In the genomic region with DNA sequence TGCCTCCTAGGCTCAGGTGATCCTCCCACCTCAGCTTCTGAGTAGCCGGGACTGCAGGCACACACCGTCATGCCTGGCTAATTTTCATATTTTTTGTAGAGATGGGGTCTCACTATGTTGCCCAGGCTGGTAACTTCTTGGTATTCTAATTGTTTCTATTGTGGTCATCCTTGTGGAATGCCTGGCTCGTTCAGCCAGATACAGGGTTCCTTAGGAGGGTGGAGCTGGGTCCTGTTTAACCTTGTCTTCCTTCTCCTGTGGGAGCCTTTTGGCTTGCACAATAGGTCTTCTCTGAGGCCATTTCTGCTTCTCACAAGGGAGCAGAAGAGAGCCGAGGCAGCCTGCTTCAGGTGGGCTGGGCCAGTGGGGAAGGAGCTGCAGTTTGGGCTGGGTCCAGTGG, we compare ENCODE assay signal across 8 cellular contexts. TPM values are rescaled to one million over a fixed set of nuclear protein-coding genes. Genes with fewer than 3 reads are reported as not detected.
DNase-seq lines count a peak whose midpoint lies in the region; ATAC-seq, FAIRE-seq and TF ChIP-seq lines count a peak whose summit lies in the region.

No MANE protein-coding gene starts in this region.

- DNase-seq in body of pancreas (no peak), kidney (no peak), stomach (no peak), GM13977 (ENCODE audit: low spot score) (no peak), COLO829 (ENCODE audit: low spot score) (no peak)

- peak overlapping the region in 1 of 2 donors; percentile 30 for H3K9ac ChIP-seq in kidney (ENCODE audit: low read length in 2 of 2)

- TF ChIP-seq EP300 in Ishikawa (IDR thresholded peaks at IDR 0.05; ENCODE audit: borderline replicate concordance) (no peak), stomach (IDR thresholded peaks at IDR 0.05) (no peak)

- in situ Hi-C loops in GM13977 (cut with MboI; ENCODE audit: low pct_unique_long_range_greater_than_20kb, low sequenced_read_pairs, unreplicated experiment) = no loop called here

- ATAC-seq in body of pancreas = no peak
- no peak for ATAC-seq in HG03565 (IDR thresholded peaks at IDR 0.05; ENCODE audit: unreplicated experiment)
- no peak for ATAC-seq in HG03196 (IDR thresholded peaks at IDR 0.05; ENCODE audit: unreplicated experiment)

- H3K27me3 ChIP-seq in body of pancreas = no peaks in the 10 kb centered on the region
- no peaks in the 10 kb centered on the region for H3K27me3 ChIP-seq in stomach

- TF ChIP-seq CTCF in body of pancreas (IDR thresholded peaks at IDR 0.05) (no peak), kidney (IDR thresholded peaks at IDR 0.05; ENCODE audit: borderline replicate concordance, extremely low read depth, insufficient read depth) (no peak), stomach (IDR thresholded peaks at IDR 0.05) (no peak), GM13977 (IDR thresholded peaks at IDR 0.05; ENCODE audit: extremely low read depth, insufficient read depth, missing control alignments) (no peak)

- TF ChIP-seq RAD21 in Ishikawa (IDR thresholded peaks at IDR 0.05; ENCODE audit: low read depth) = no peak

- H3K36me3 ChIP-seq in body of pancreas (replicated peaks in 1 of 2; ENCODE audit: insufficient read depth in 1 of 2, low read depth in 2 of 2) (peaks cover 0 to 1% of the 10 kb centered on the region in 2 donors), kidney (ENCODE audit: control insufficient read depth in 1 of 2, insufficient read depth in 2 of 2, low read length in 2 of 2) (peaks cover 18 to 24% of the 10 kb centered on the region in 2 donors), stomach (peaks cover 41 to 66% (median 56%) of the 10 kb centered on the region in 4 donors)

- intact Hi-C loops in body of pancreas (cut with DNase I) = no loop called here
- intact Hi-C loops in kidney (cut with DNase I) = no loop called here
- intact Hi-C loops in stomach (cut with DNase I; ENCODE audit: low total_unique reads) = loop anchor here (10.0 kb wide), 1 partner anchor 47 kb away; no protein-coding TSS in a partner anchor

- FAIRE-seq in kidney (lab: Jason Lieb, UNC) = no peak

- 83 to 92% methylated on average over 3 to 4 of the region's 4 CpGs for WGBS in body of pancreas, 2 donors
- WGBS in stomach, 5 donors = 59 to 75% (median 67%) methylated on average over 4 of the region's 4 CpGs

- peak overlapping the region in 3 of 4 donors; percentile 4 to 61 (median 55) for H3K27ac ChIP-seq in body of pancreas
- peak overlapping the region; percentile 73 to 74 for H3K27ac ChIP-seq in kidney (ENCODE audit: low read depth in 2 of 2, low read length in 2 of 2)
- H3K27ac ChIP-seq in stomach = peak overlapping the region in 4 of 5 donors; percentile 75 to 83 (median 79)

- no peak overlapping the region for H3K4me3 ChIP-seq in body of pancreas
- H3K4me3 ChIP-seq in kidney (ENCODE audit: low read length in 2 of 2) = no peak overlapping the region
- H3K4me3 ChIP-seq in stomach = no peak overlapping the region

- no peaks in the 10 kb centered on the region for H3K9me3 ChIP-seq in body of pancreas
- H3K9me3 ChIP-seq in kidney (ENCODE audit: control insufficient read depth in 1 of 2, low read length in 2 of 2) = no peaks in the 10 kb centered on the region
- H3K9me3 ChIP-seq in stomach = no peaks in the 10 kb centered on the region

- H3K4me1 ChIP-seq in body of pancreas = peaks cover 17% of the 10 kb centered on the region
- H3K4me1 ChIP-seq in kidney (ENCODE audit: control insufficient read depth in 1 of 2, insufficient read depth in 1 of 2, low read depth in 1 of 2, low read length in 2 of 2) = peaks cover 23 to 30% of the 10 kb centered on the region in 2 donors
- peaks cover 48 to 92% (median 62%) of the 10 kb centered on the region in 4 donors for H3K4me1 ChIP-seq in stomach

- TF ChIP-seq POLR2A in body of pancreas (IDR thresholded peaks at IDR 0.05) (no peak), stomach (IDR thresholded peaks at IDR 0.05) (no peak)

TF ChIP-seq in Ishikawa, 13 proteins besides CTCF, POLR2A, EP300 and RAD21:
- TF ChIP-seq TAF1 (IDR thresholded peaks at IDR 0.05; ENCODE audit: low read depth) = no peak
- peak; percentile 65 for TF ChIP-seq TEAD4 (IDR thresholded peaks at IDR 0.05)
- TF ChIP-seq CREB1 (IDR thresholded peaks at IDR 0.05; ENCODE audit: low read depth) = no peak
- TF ChIP-seq NFIC (IDR thresholded peaks at IDR 0.05) = no peak
- TF ChIP-seq YY1 (IDR thresholded peaks at IDR 0.05; ENCODE audit: low read depth) = no peak
- TF ChIP-seq, protein P1, sequence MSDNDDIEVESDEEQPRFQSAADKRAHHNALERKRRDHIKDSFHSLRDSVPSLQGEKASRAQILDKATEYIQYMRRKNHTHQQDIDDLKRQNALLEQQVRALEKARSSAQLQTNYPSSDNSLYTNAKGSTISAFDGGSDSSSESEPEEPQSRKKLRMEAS (IDR thresholded peaks at IDR 0.05) = no peak
- no peak for TF ChIP-seq ZBTB7A (IDR thresholded peaks at IDR 0.05; ENCODE audit: low read depth)
- no peak for TF ChIP-seq EGR1 (IDR thresholded peaks at IDR 0.05)
- no peak for TF ChIP-seq FOXM1 (IDR thresholded peaks at IDR 0.05; ENCODE audit: borderline replicate concordance, low read depth)
- no peak for TF ChIP-seq TCF12 (IDR thresholded peaks at IDR 0.05; ENCODE audit: low read depth)
- TF ChIP-seq, protein P2, sequence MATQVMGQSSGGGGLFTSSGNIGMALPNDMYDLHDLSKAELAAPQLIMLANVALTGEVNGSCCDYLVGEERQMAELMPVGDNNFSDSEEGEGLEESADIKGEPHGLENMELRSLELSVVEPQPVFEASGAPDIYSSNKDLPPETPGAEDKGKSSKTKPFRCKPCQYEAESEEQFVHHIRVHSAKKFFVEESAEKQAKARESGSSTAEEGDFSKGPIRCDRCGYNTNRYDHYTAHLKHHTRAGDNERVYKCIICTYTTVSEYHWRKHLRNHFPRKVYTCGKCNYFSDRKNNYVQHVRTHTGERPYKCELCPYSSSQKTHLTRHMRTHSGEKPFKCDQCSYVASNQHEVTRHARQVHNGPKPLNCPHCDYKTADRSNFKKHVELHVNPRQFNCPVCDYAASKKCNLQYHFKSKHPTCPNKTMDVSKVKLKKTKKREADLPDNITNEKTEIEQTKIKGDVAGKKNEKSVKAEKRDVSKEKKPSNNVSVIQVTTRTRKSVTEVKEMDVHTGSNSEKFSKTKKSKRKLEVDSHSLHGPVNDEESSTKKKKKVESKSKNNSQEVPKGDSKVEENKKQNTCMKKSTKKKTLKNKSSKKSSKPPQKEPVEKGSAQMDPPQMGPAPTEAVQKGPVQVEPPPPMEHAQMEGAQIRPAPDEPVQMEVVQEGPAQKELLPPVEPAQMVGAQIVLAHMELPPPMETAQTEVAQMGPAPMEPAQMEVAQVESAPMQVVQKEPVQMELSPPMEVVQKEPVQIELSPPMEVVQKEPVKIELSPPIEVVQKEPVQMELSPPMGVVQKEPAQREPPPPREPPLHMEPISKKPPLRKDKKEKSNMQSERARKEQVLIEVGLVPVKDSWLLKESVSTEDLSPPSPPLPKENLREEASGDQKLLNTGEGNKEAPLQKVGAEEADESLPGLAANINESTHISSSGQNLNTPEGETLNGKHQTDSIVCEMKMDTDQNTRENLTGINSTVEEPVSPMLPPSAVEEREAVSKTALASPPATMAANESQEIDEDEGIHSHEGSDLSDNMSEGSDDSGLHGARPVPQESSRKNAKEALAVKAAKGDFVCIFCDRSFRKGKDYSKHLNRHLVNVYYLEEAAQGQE (IDR thresholded peaks at IDR 0.05; ENCODE audit: low read depth) = no peak
- TF ChIP-seq, protein P3, sequence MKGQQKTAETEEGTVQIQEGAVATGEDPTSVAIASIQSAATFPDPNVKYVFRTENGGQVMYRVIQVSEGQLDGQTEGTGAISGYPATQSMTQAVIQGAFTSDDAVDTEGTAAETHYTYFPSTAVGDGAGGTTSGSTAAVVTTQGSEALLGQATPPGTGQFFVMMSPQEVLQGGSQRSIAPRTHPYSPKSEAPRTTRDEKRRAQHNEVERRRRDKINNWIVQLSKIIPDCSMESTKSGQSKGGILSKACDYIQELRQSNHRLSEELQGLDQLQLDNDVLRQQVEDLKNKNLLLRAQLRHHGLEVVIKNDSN (IDR thresholded peaks at IDR 0.05) = no peak
- TF ChIP-seq CEBPB (IDR thresholded peaks at IDR 0.05) = peak; percentile 53

RNA-seq across cellular contexts. Expression of a gene that starts 15.7 kb away (rescaled TPM):
- total RNA-seq in body of pancreas = 1 to 10 TPM; 7.0 to 9.9 TPM
- 48.6 TPM for total RNA-seq in kidney
- 12.0 TPM for polyA plus RNA-seq in kidney (ENCODE audit: insufficient read depth, low read depth, low replicate concordance)
- total RNA-seq in stomach = 10 to 100 TPM in 4 of 5 donors, 1 to 10 TPM in 1; 9.0 to 23.9 (median 15.2) TPM
- 10 to 100 TPM in 2 of 3 donors, 1 to 10 TPM in 1; 7.5 to 25.4 (median 23.2) TPM for polyA plus RNA-seq in stomach

RNA-seq across cellular contexts. Expression of a gene that starts 32.0 kb away (rescaled TPM):
- total RNA-seq in body of pancreas (not detected), kidney (2.0 TPM), stomach (10 to 100 TPM in 2 of 5 donors, 1 to 10 TPM in 3; 1.6 to 58.8 (median 2.8) TPM)
- polyA plus RNA-seq in kidney (ENCODE audit: insufficient read depth, low read depth, low replicate concordance) (0.47 TPM), stomach (1 to 10 TPM in 2 of 3 donors, under 1 TPM in 1; 0.46 to 8.7 (median 2.0) TPM)

RNA-seq across cellular contexts. Expression of a gene that starts 54.3 kb away (rescaled TPM):
- total RNA-seq in body of pancreas = 10 to 100 TPM in 1 of 2 donors, 1 to 10 TPM in 1; 3.9 to 18.8 TPM
- 8.0 TPM for total RNA-seq in kidney
- polyA plus RNA-seq in kidney (ENCODE audit: insufficient read depth, low read depth, low replicate concordance) = 1.9 TPM
- 10 to 100 TPM in 2 of 5 donors, 1 to 10 TPM in 3; 4.0 to 43.8 (median 9.2) TPM for total RNA-seq in stomach
- 1 to 10 TPM; 1.5 to 2.7 (median 1.7) TPM for polyA plus RNA-seq in stomach
